In the genomic region with DNA sequence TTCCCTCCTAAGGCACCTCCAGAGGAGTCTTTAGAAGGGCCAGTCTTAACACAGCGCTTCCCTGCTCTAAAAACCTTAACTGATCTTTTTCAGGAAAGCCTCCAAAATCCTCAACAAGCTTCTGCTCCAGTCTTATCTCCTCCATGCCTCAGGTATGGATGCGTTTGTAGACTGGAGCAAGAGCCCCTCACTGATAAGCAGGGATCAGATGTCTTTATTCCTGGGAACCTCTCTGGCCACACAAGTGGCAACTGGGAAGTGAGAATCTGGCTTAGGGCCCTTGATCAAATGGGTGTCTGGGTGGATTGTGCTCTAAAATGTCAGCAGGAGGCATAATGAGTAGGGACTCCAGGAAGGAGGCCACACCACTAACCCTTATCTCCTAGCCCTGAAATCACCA, we compare ENCODE assay signal across 8 cellular contexts. TPM values are rescaled to one million over a fixed set of nuclear protein-coding genes. Genes with fewer than 3 reads are reported as not detected.
A peak's percentile ranks its signal among the peaks of the same experiment; 100 is the strongest.
DNase-seq lines count a peak whose midpoint lies in the region; ATAC-seq lines count a peak whose summit lies in the region.

No MANE protein-coding gene starts in this region.

- DNase-seq in COR-L47 (lab: John Stamatoyannopoulos, UW) (peak; percentile 21), astrocyte of the hippocampus (ENCODE audit: low read depth, low spot score) (peak; percentile 6), NCI-H128 (lab: John Stamatoyannopoulos, UW; ENCODE audit: unreplicated experiment) (no peak)
- DNase-seq in naive thymus-derived CD4-positive, alpha-beta T cell: no peak
- DNase-seq in activated CD4-positive, CD25-positive, alpha-beta regulatory T cell treated with anti-CD3 and anti-CD28 coated beads, Interleukin-2, amount 50 U/mL, for 72 hours: no peak
- DNase-seq in stimulated activated CD4-positive, alpha-beta T cell treated with anti-CD3 and anti-CD28 coated beads, Interleukin-15, amount 100 ng/mL, for 24 hours: no peak

- H3K4me1 Mint-ChIP-seq in IgD-negative memory B cell: peaks cover 13 to 16% (median 14%) of the 10 kb centered on the region in 3 donors
- peaks cover 6 to 16% (median 10%) of the 10 kb centered on the region in 7 donors for H3K4me1 Mint-ChIP-seq in naive thymus-derived CD4-positive, alpha-beta T cell

- CTCF ChIA-PET in naive thymus-derived CD4-positive, alpha-beta T cell (lab: Charles Lee): no interaction called here

- H3K27ac ChIP-seq in naive thymus-derived CD4-positive, alpha-beta T cell (ENCODE audit: low read depth, low read length): no peak overlapping the region

- H3K4me3 Mint-ChIP-seq in IgD-negative memory B cell: peak overlapping the region; percentile 79 to 91 (median 88)
- peak overlapping the region in 9 of 10 donors; percentile 79 to 89 (median 85) for H3K4me3 Mint-ChIP-seq in naive thymus-derived CD4-positive, alpha-beta T cell

- peaks cover 49% of the 10 kb centered on the region for H3K27me3 Mint-ChIP-seq in IgD-negative memory B cell
- H3K27me3 Mint-ChIP-seq in naive thymus-derived CD4-positive, alpha-beta T cell: peaks cover 67 to 74% (median 68%) of the 10 kb centered on the region in 5 donors

- no peaks in the 10 kb centered on the region for H3K4me1 ChIP-seq in naive thymus-derived CD4-positive, alpha-beta T cell (ENCODE audit: control insufficient read depth in 2 of 2, insufficient read depth in 2 of 2, low read length in 2 of 2)

- H3K9me3 Mint-ChIP-seq in IgD-negative memory B cell: no peaks in the 10 kb centered on the region
- peaks cover 0 to 2% (median 0%) of the 10 kb centered on the region in 11 donors for H3K9me3 Mint-ChIP-seq in naive thymus-derived CD4-positive, alpha-beta T cell

- POLR2A ChIA-PET in naive thymus-derived CD4-positive, alpha-beta T cell (lab: Charles Lee): no interaction called here

- H3K9me3 ChIP-seq in naive thymus-derived CD4-positive, alpha-beta T cell (ENCODE audit: control insufficient read depth in 2 of 3, low read length in 3 of 3): no peaks in the 10 kb centered on the region

- H3K27me3 ChIP-seq in naive thymus-derived CD4-positive, alpha-beta T cell (ENCODE audit: control insufficient read depth in 2 of 2, insufficient read depth in 2 of 2, low read length in 2 of 2): peaks cover 12 to 17% of the 10 kb centered on the region in 2 donors

- intact Hi-C loops in naive thymus-derived CD4-positive, alpha-beta T cell (cut with micrococcal nuclease): no loop called here

- no peak overlapping the region for H3K27ac Mint-ChIP-seq in IgD-negative memory B cell
- no peak overlapping the region for H3K27ac Mint-ChIP-seq in naive thymus-derived CD4-positive, alpha-beta T cell

- no peak overlapping the region for H3K4me3 ChIP-seq in naive thymus-derived CD4-positive, alpha-beta T cell (ENCODE audit: low read length)

- ATAC-seq in naive thymus-derived CD4-positive, alpha-beta T cell: no peak
- ATAC-seq in HG03342 (IDR thresholded peaks at IDR 0.05; ENCODE audit: unreplicated experiment): no peak

- no peaks in the 10 kb centered on the region for H3K36me3 Mint-ChIP-seq in IgD-negative memory B cell
- peaks cover 0 to 12% (median 4%) of the 10 kb centered on the region in 5 donors for H3K36me3 Mint-ChIP-seq in naive thymus-derived CD4-positive, alpha-beta T cell

- no peaks in the 10 kb centered on the region for H3K36me3 ChIP-seq in naive thymus-derived CD4-positive, alpha-beta T cell (ENCODE audit: control insufficient read depth in 2 of 3, insufficient read depth in 3 of 3, low read length in 3 of 3)

RNA-seq across cellular contexts. Expression of gene ZBTB8A, which starts 1.4 kb away (rescaled TPM):
- polyA plus RNA-seq in IgD-negative memory B cell: 0.14 TPM
- total RNA-seq in naive thymus-derived CD4-positive, alpha-beta T cell: under 1 TPM in 1 of 5 experiments, not detected in 4; 0.07 TPM
- polyA plus RNA-seq in naive thymus-derived CD4-positive, alpha-beta T cell: not detected

Comparison
In these comparisons a context has a peak if more than half of its experiments do, and no peak if none do; other contexts are left out.
1. DNase-seq: peak in COR-L47 (single experiment) and astrocyte of the hippocampus (single experiment); none in naive thymus-derived CD4-positive, alpha-beta T cell (0 of 9), activated CD4-positive, CD25-positive, alpha-beta regulatory T cell treated with anti-CD3 and anti-CD28 coated beads, Interleukin-2, amount 50 U/mL, for 72 hours (single experiment), stimulated activated CD4-positive, alpha-beta T cell treated with anti-CD3 and anti-CD28 coated beads, Interleukin-15, amount 100 ng/mL, for 24 hours (single experiment) and NCI-H128 (single experiment).